35 cellular contexts compared by ENCODE assay signal in genomic region chr6:149907317-149907716, GRCh38. TPM values are rescaled to one million over a fixed set of nuclear protein-coding genes. Genes with fewer than 3 reads are reported as not detected.
"Had no signal": no experiment of that assay in that cellular context is flagged by ENCODE, and none has a peak within 500 bp of the region (broad histone marks: within the 10 kb centered on the region; RNA-seq: fewer than 3 reads in every experiment).

No MANE protein-coding gene starts in this region.

- H3K27ac ChIP-seq: adrenal gland, Peyer's patch, SJSA1 had no signal

- H3K9me3 ChIP-seq: adrenal gland, MG63, SK-N-SH had no signal

- H3K4me2 ChIP-seq: SK-N-SH had no signal

- H3K4me1 ChIP-seq: adrenal gland, Peyer's patch, SJSA1 had no signal

- H3K27ac Mint-ChIP-seq: activated CD4-positive, alpha-beta T cell treated with anti-CD3 and anti-CD28 coated beads for 36 hours; activated CD4-positive, alpha-beta T cell treated with anti-CD3 and anti-CD28 coated beads, Interleukin-2, amount 10 ng/mL, durations not matched to agents 7 days and 5 days; activated naive CD4-positive, alpha-beta T cell treated with anti-CD3 and anti-CD28 coated beads for 36 hours; activated naive CD4-positive, alpha-beta T cell treated with anti-CD3 and anti-CD28 coated beads, Interleukin-2, amount 50 U/mL, for 72 hours; activated T-helper 1 cell treated with anti-CD3 and anti-CD28 coated beads, Interleukin-12 subunit alpha, Interleukin-12 subunit beta, Interleukin-2, Interleukin-4 antibody, amounts not matched to agents 30 ng/mL and 10 ng/mL and 1 ng/mL, durations not matched to agents 14 hours and 24 hours and 36 hours; brain; T-helper 1 cell treated with Interleukin-12 subunit alpha and Interleukin-12 subunit beta and Interleukin-4 antibody, amounts not matched to agents 30 μg/mL and 1 μg/mL, for 36 hours; T-helper 2 cell treated with Interferon-gamma antibody and Interleukin-4, amounts not matched to agents 5 μg/mL and 100 μg/mL, for 36 hours; WTC11 had no signal

- H3K27me3 ChIP-seq: adrenal gland, MG63, Peyer's patch, SJSA1 had no signal

- H3K4me3 Mint-ChIP-seq: activated CD4-positive, alpha-beta T cell treated with anti-CD3 and anti-CD28 coated beads for 36 hours; activated CD4-positive, alpha-beta T cell treated with anti-CD3 and anti-CD28 coated beads, Interleukin-2, amount 10 ng/mL, durations not matched to agents 7 days and 5 days; activated naive CD4-positive, alpha-beta T cell treated with anti-CD3 and anti-CD28 coated beads for 36 hours; activated T-cell treated with anti-CD3 and anti-CD28 coated beads, Interleukin-2, amount 50 U/mL, for 4 hours; activated T-helper 1 cell treated with anti-CD3 and anti-CD28 coated beads, Interleukin-12 subunit alpha, Interleukin-12 subunit beta, Interleukin-2, Interleukin-4 antibody, amounts not matched to agents 30 ng/mL and 10 ng/mL and 1 ng/mL, durations not matched to agents 14 hours and 24 hours and 36 hours; brain; T-helper 1 cell treated with Interleukin-12 subunit alpha and Interleukin-12 subunit beta and Interleukin-4 antibody, amounts not matched to agents 30 μg/mL and 1 μg/mL, for 36 hours; T-helper 2 cell treated with Interferon-gamma antibody and Interleukin-4, amounts not matched to agents 5 μg/mL and 100 μg/mL, for 36 hours; WTC11 had no signal

- DNase-seq: activated CD4-positive, alpha-beta T cell treated with anti-CD3 and anti-CD28 coated beads for 36 hours; activated CD4-positive, alpha-beta T cell treated with anti-CD3 and anti-CD28 coated beads, Interleukin-2, amount 10 ng/mL, durations not matched to agents 7 days and 5 days; activated CD4-positive, alpha-beta T cell treated with anti-CD3 and anti-CD28 coated beads, Interleukin-2, amount 50 U/mL, for 48 hours; activated CD8-positive, alpha-beta memory T cell treated with anti-CD3 and anti-CD28 coated beads, Interleukin-2, amount 50 U/mL, for 4 hours; activated gamma-delta T cell treated with Interleukin-2 at 50 U/mL for 16 hours; activated naive CD4-positive, alpha-beta T cell treated with anti-CD3 and anti-CD28 coated beads for 36 hours; activated T-cell treated with anti-CD3 and anti-CD28 coated beads for 4 hours; activated T-cell treated with anti-CD3 and anti-CD28 coated beads, Interleukin-2, amount 50 U/mL, for 4 hours; central memory CD4-positive, alpha-beta T cell; Karpas-422; KBM-7; MG63; NCI-H1048; NCI-H1105 treated with DMSO at 0.1 percent for 48 hours; NCI-H1436; NCI-H1694; NCI-H1930; NCI-H2081 treated with DMSO at 0.1 percent for 48 hours; NCI-H226; NCI-H524 treated with DMSO at 0.1 percent for 48 hours; NCI-H748 treated with DMSO at 0.1 percent for 48 hours; NK-92 treated with Interleukin-12 subunit alpha and Interleukin-12 subunit beta, amount 100 ng/mL, for 24 hours; PC-3; Peyer's patch; RPMI8226; SHP77 treated with DMSO at 0.1 percent for 48 hours; SK-N-SH had no signal

- H3K9ac ChIP-seq: SK-N-SH had no signal

- H3K36me3 ChIP-seq: adrenal gland, MG63, Peyer's patch, SJSA1 had no signal

- H3K4me3 ChIP-seq: adrenal gland, MG63, Peyer's patch, SJSA1 had no signal

- H3K4me1 Mint-ChIP-seq: activated CD4-positive, alpha-beta T cell treated with anti-CD3 and anti-CD28 coated beads for 36 hours; activated CD4-positive, alpha-beta T cell treated with anti-CD3 and anti-CD28 coated beads, Interleukin-2, amount 10 ng/mL, durations not matched to agents 7 days and 5 days; brain; WTC11 had no signal

RNA-seq across cellular contexts. Expression of gene RAET1E, which starts 9.4 kb away (rescaled TPM):
- total RNA-seq: activated CD4-positive, alpha-beta T cell treated with anti-CD3 and anti-CD28 coated beads for 36 hours; activated CD4-positive, alpha-beta T cell treated with anti-CD3 and anti-CD28 coated beads, Interleukin-2, amount 10 ng/mL, durations not matched to agents 7 days and 5 days; activated naive CD4-positive, alpha-beta T cell treated with anti-CD3 and anti-CD28 coated beads for 36 hours; activated T-cell treated with anti-CD3 and anti-CD28 coated beads, Interleukin-2, amount 50 U/mL, for 4 hours; activated T-helper 1 cell treated with anti-CD3 and anti-CD28 coated beads, Interleukin-12 subunit alpha, Interleukin-12 subunit beta, Interleukin-2, Interleukin-4 antibody, amounts not matched to agents 30 ng/mL and 10 ng/mL and 1 ng/mL, durations not matched to agents 14 hours and 24 hours and 36 hours; Peyer's patch; SJSA1; WTC11 had no signal

RNA-seq across cellular contexts. Expression of gene RAET1G, which starts 15.6 kb away (rescaled TPM):
- total RNA-seq: activated CD4-positive, alpha-beta T cell treated with anti-CD3 and anti-CD28 coated beads for 36 hours; activated CD4-positive, alpha-beta T cell treated with anti-CD3 and anti-CD28 coated beads, Interleukin-2, amount 10 ng/mL, durations not matched to agents 7 days and 5 days; activated naive CD4-positive, alpha-beta T cell treated with anti-CD3 and anti-CD28 coated beads for 36 hours; activated naive CD4-positive, alpha-beta T cell treated with anti-CD3 and anti-CD28 coated beads, Interleukin-2, amount 50 U/mL, for 72 hours; activated T-cell treated with anti-CD3 and anti-CD28 coated beads, Interleukin-2, amount 50 U/mL, for 4 hours; Peyer's patch; WTC11 had no signal

RNA-seq across cellular contexts. Expression of gene ULBP2, which starts 34.5 kb away (rescaled TPM):
- total RNA-seq: Peyer's patch had no signal

RNA-seq across cellular contexts. Expression of gene ULBP1, which starts 56.4 kb away (rescaled TPM):
- total RNA-seq: Peyer's patch had no signal
